Comparison of ENCODE assay signal across 8 cellular contexts in genomic region chr7:16753932-16754571, GRCh38. TPM values are rescaled to one million over a fixed set of nuclear protein-coding genes. Genes with fewer than 3 reads are reported as not detected.
DNase-seq lines count a peak whose midpoint lies in the region; ATAC-seq and TF ChIP-seq lines count a peak whose summit lies in the region.

No MANE protein-coding gene starts in this region.

- no peaks in the 10 kb centered on the region for H3K9me3 ChIP-seq in NT2/D1 (ENCODE audit: insufficient read depth, low read length)
- H3K9me3 ChIP-seq in body of pancreas, result no peaks in the 10 kb centered on the region
- H3K9me3 ChIP-seq in skeletal muscle satellite cell (replicated peaks; ENCODE audit: low read length), result no peaks in the 10 kb centered on the region

- H3K4me3 ChIP-seq in NT2/D1 (ENCODE audit: insufficient read length, low read depth) (peak overlapping the region; percentile 92), body of pancreas (peak overlapping the region; percentile 92 to 99), skeletal muscle satellite cell (ENCODE audit: low read length) (peak overlapping the region; percentile 83)

- H3K27me3 ChIP-seq in NT2/D1 (ENCODE audit: insufficient read depth, insufficient read length) (peaks cover 18% of the 10 kb centered on the region), body of pancreas (no peaks in the 10 kb centered on the region), skeletal muscle satellite cell (ENCODE audit: control insufficient read depth, insufficient read depth, low read length) (no peaks in the 10 kb centered on the region)

- DNase-seq in NCI-H2081 (lab: John Stamatoyannopoulos, UW) (peak; percentile 50 to 74), NCI-H2081 treated with DMSO at 0.1 percent for 48 hours (lab: John Stamatoyannopoulos, UW) (no peak), NT2/D1 (ENCODE audit: low read depth, low spot score) (peak; percentile 39), body of pancreas (peak; percentile 50 to 69 (median 58)), iPS-NIHi11 (ENCODE audit: low spot score) (peak; percentile 52), NOMO-1 treated with DMSO at 0.1 percent for 48 hours (lab: John Stamatoyannopoulos, UW; ENCODE audit: unreplicated experiment) (no peak)

- no peaks in the 10 kb centered on the region for H3K36me3 ChIP-seq in NT2/D1 (ENCODE audit: insufficient read depth, insufficient read length, low read length)
- H3K36me3 ChIP-seq in body of pancreas (replicated peaks in 1 of 2; ENCODE audit: insufficient read depth in 1 of 2, low read depth in 2 of 2), result no peaks in the 10 kb centered on the region
- no peaks in the 10 kb centered on the region for H3K36me3 ChIP-seq in skeletal muscle satellite cell (ENCODE audit: insufficient read depth, low read length)

- peak overlapping the region; percentile 92 for H3K4me2 ChIP-seq in skeletal muscle satellite cell (ENCODE audit: low read length)

- H3K9ac ChIP-seq in NT2/D1 (ENCODE audit: insufficient read length, low read depth) (peak overlapping the region; percentile 74), skeletal muscle satellite cell (ENCODE audit: low read depth, low read length) (peak overlapping the region; percentile 51)

- peak in 1 of 7 experiments; percentile 4 for TF ChIP-seq CTCF in body of pancreas (IDR thresholded peaks at IDR 0.05)

- ATAC-seq in HG02885 (IDR thresholded peaks at IDR 0.05; ENCODE audit: poor library complexity, unreplicated experiment) (peak; percentile 43), body of pancreas (peak; percentile 41)

- peak overlapping the region; percentile 87 to 93 (median 88) for H3K27ac ChIP-seq in body of pancreas

- WGBS in body of pancreas, 2 donors, result 1% methylated on average over 41 to 48 of the region's 52 CpGs

- no peaks in the 10 kb centered on the region for H3K4me1 ChIP-seq in NT2/D1 (ENCODE audit: insufficient read depth, insufficient read length)
- H3K4me1 ChIP-seq in body of pancreas, result peaks cover 20% of the 10 kb centered on the region
- peaks cover 9% of the 10 kb centered on the region for H3K4me1 ChIP-seq in skeletal muscle satellite cell (ENCODE audit: control insufficient read depth, insufficient read depth, low read length)

- peak in 2 of 3 donors; percentile 45 to 60 for TF ChIP-seq POLR2A in body of pancreas (IDR thresholded peaks at IDR 0.05)

- intact Hi-C loops in body of pancreas (cut with DNase I), result no loop called here

RNA-seq across cellular contexts. Expression of gene TSPAN13, which starts 0.5 kb away (rescaled TPM):
- total RNA-seq in body of pancreas, result 10 to 100 TPM; 24.7 to 50.8 TPM
- 0.87 and 1.3 TPM in 2 replicates for total RNA-seq in skeletal muscle satellite cell (2012; rRNA removed)

RNA-seq across cellular contexts. Expression of gene AGR2, which starts 50.7 kb away (rescaled TPM):
- total RNA-seq in body of pancreas, result 10 to 100 TPM in 1 of 2 donors, 1 to 10 TPM in 1; 6.3 to 20.0 TPM
- 0.22 and 0.76 TPM in 2 replicates for total RNA-seq in skeletal muscle satellite cell (2012; rRNA removed)

Comparison
In these comparisons a context has a peak if more than half of its experiments do, and no peak if none do; other contexts are left out.
1. DNase-seq: peak in NCI-H2081 (2 of 2), NT2/D1 (single experiment), body of pancreas (4 of 4) and iPS-NIHi11 (single experiment); none in NCI-H2081 treated with DMSO at 0.1 percent for 48 hours (single experiment) and NOMO-1 treated with DMSO at 0.1 percent for 48 hours (single experiment).
2. Peak in every context shown above with its lines, with median percentiles within 50 percentile points of each other: H3K4me3 ChIP-seq.